ENCODE assay signal across 8 cellular contexts in genomic region chr12:123126294-123127144, GRCh38. TPM values are rescaled to one million over a fixed set of nuclear protein-coding genes. Genes with fewer than 3 reads are reported as not detected.
DNase-seq lines count a peak whose midpoint lies in the region; ATAC-seq and TF ChIP-seq lines count a peak whose summit lies in the region.

No MANE protein-coding gene starts in this region.

- H3K36me3 Mint-ChIP-seq in Calu3 (ENCODE audit: insufficient read depth, unreplicated experiment) = no peaks in the 10 kb centered on the region
- no peaks in the 10 kb centered on the region for H3K36me3 Mint-ChIP-seq in osteocyte (ENCODE audit: unreplicated experiment)

- peaks cover 62% of the 10 kb centered on the region for H3K4me1 ChIP-seq in PC-9 (replicated peaks; ENCODE audit: insufficient read depth)

- BruUV-seq in Calu3 (replicated peaks; lab: Mats Ljungman, UMichigan) (no TSS peak), PC-9 (replicated peaks; lab: Mats Ljungman, UMichigan) (no TSS peak)

- H3K9me2 ChIP-seq in PC-9 (ENCODE audit: insufficient read depth) = no peaks in the 10 kb centered on the region

- H3K27ac Mint-ChIP-seq in Calu3 (ENCODE audit: unreplicated experiment) = peak overlapping the region; percentile 59
- H3K27ac Mint-ChIP-seq in osteocyte (ENCODE audit: unreplicated experiment) = peak overlapping the region; percentile 96

- no peaks in the 10 kb centered on the region for H3K9me3 Mint-ChIP-seq in Calu3 (ENCODE audit: low read depth, unreplicated experiment)
- no peaks in the 10 kb centered on the region for H3K9me3 Mint-ChIP-seq in osteocyte (ENCODE audit: unreplicated experiment)

- peaks cover 46% of the 10 kb centered on the region for H3F3A ChIP-seq in PC-9 (ENCODE audit: insufficient read depth, low read depth)

- peak overlapping the region; percentile 91 for H3K27ac ChIP-seq in PC-9

- intact Hi-C loops in Calu3 (cut with micrococcal nuclease; ENCODE audit: unreplicated experiment) (no loop called here), PC-9 (cut with micrococcal nuclease; ENCODE audit: unreplicated experiment) (loop anchor here (2.0 kb wide), 3 partner anchors 16 to 32 kb away; no protein-coding TSS in a partner anchor), posterior vena cava (cut with DNase I) (loop anchor here in 1 of 2 donors (5.0 kb wide), 1 partner anchor 1529 kb away; no protein-coding TSS in a partner anchor)

- ATAC-seq in esophagus mucosa = peak; percentile 91
- ATAC-seq in HG02938 (IDR thresholded peaks at IDR 0.05; ENCODE audit: unreplicated experiment) = no peak

- H3K4me3 Mint-ChIP-seq in Calu3 (ENCODE audit: low read depth, unreplicated experiment) (no peak overlapping the region), osteocyte (ENCODE audit: unreplicated experiment) (peak overlapping the region; percentile 34)

- H3K27me3 Mint-ChIP-seq in Calu3 (ENCODE audit: unreplicated experiment) (no peaks in the 10 kb centered on the region), osteocyte (ENCODE audit: unreplicated experiment) (no peaks in the 10 kb centered on the region)

- CTCF ChIA-PET in Calu3 (lab: Charles Lee) (interaction anchor here (0.5 to 1.4 kb wide), 3 partner anchors 12 to 322 kb away, joined by 3 to 6 read pairs (median 4); no protein-coding TSS in a partner anchor), PC-9 (lab: Charles Lee) (interaction anchor here (0.6 kb wide), 1 partner anchor 294 kb away, joined by 3 read pairs; no protein-coding TSS in a partner anchor)

- no peaks in the 10 kb centered on the region for H3K36me3 ChIP-seq in PC-9 (ENCODE audit: low read depth)

- H3K27me3 ChIP-seq in PC-9 (ENCODE audit: insufficient read depth, low read depth) = no peaks in the 10 kb centered on the region

- H3K4me3 ChIP-seq in PC-9 = peak overlapping the region; percentile 16; the same call in 1 of the 2 replicates

- peaks cover 13% of the 10 kb centered on the region for H3K4me1 Mint-ChIP-seq in Calu3 (ENCODE audit: low read depth, unreplicated experiment)
- peaks cover 38% of the 10 kb centered on the region for H3K4me1 Mint-ChIP-seq in osteocyte (ENCODE audit: unreplicated experiment)

- H3K79me2 ChIP-seq in PC-9 (ENCODE audit: low read depth) = peaks cover 50% of the 10 kb centered on the region

- H4K20me1 ChIP-seq in PC-9 (ENCODE audit: insufficient read depth) = no peaks in the 10 kb centered on the region

- TF ChIP-seq CTCF in Calu3 (IDR thresholded peaks at IDR 0.05; ENCODE audit: unreplicated experiment) (no peak), PC-9 (conservative IDR thresholded peaks at IDR 0.05) (no peak; the same call in 1 of the 2 replicates), osteocyte (IDR thresholded peaks at IDR 0.05) (peak; percentile 37)

- H3K4me2 ChIP-seq in PC-9 = peak overlapping the region; percentile 73

- DNase-seq in Calu3 (peak; percentile 48), PC-9 (peak; percentile 84 to 91), osteocyte (ENCODE audit: extremely low spot score, unreplicated experiment) (no peak), posterior vena cava (ENCODE audit: low spot score) (no peak), NCI-H526 (lab: John Stamatoyannopoulos, UW) (no peak), NCI-H1930 (lab: John Stamatoyannopoulos, UW) (no peak)

- POLR2A ChIA-PET in PC-9 (lab: Charles Lee; ENCODE audit: unreplicated experiment) = interaction anchor here (0.6 to 0.8 kb wide), 3 partner anchors 23 to 154 kb away, joined by 3 to 9 read pairs (median 3); no protein-coding TSS in a partner anchor

- no peaks in the 10 kb centered on the region for H3K9me3 ChIP-seq in PC-9 (ENCODE audit: insufficient read depth, low read depth)

- H2AFZ ChIP-seq in PC-9 = no peak overlapping the region

RNA-seq across cellular contexts. Expression of gene PITPNM2, which starts 24.4 kb away (rescaled TPM):
- total RNA-seq in Calu3 (2022) (7.8 and 8.4 TPM in 2 replicates), PC-9 (2021) (16.6 and 21.6 TPM in 2 replicates), esophagus mucosa (8.3 TPM), osteocyte (10.1 and 11.0 TPM in 2 replicates), posterior vena cava (10 to 100 TPM; 17.2 to 24.7 TPM)

Comparison
In these comparisons a context has a peak if more than half of its experiments do, and no peak if none do; other contexts are left out.
1. DNase-seq: peak in Calu3 (single experiment) and PC-9 (2 of 2); none in osteocyte (single experiment), posterior vena cava (single experiment), NCI-H526 (0 of 2) and NCI-H1930 (0 of 2).